Comparison of ENCODE assay signal across 1 cellular context in genomic region chr11:34647131-34647530, GRCh38.
TF ChIP-seq lines count a peak whose summit lies in the region.

No MANE protein-coding gene starts in this region.

TF ChIP-seq in IMR-90, 13 proteins besides CTCF, POLR2A, EP300 and RAD21 (continued from another document):
- TF ChIP-seq MAZ (IDR thresholded peaks at IDR 0.05; ENCODE audit: borderline replicate concordance, low read depth, low read length) (no peak), NFE2L2 (IDR thresholded peaks at IDR 0.05; ENCODE audit: low read depth, low read length) (no peak), MAFK (IDR thresholded peaks at IDR 0.05; ENCODE audit: low read depth, low read length) (no peak), BHLHE40 (IDR thresholded peaks at IDR 0.05; ENCODE audit: low read depth, low read length) (no peak), CEBPB (IDR thresholded peaks at IDR 0.05; ENCODE audit: low read depth, low read length) (no peak), CHD1 (IDR thresholded peaks at IDR 0.05; ENCODE audit: low read depth, low read length) (no peak), MXI1 (IDR thresholded peaks at IDR 0.05; ENCODE audit: borderline replicate concordance, low read depth, low read length) (no peak), SMC3 (IDR thresholded peaks at IDR 0.05; ENCODE audit: low read depth, low read length) (no peak), RFX5 (IDR thresholded peaks at IDR 0.05; ENCODE audit: low read depth, low read length) (no peak)
- TF ChIP-seq, protein P1, sequence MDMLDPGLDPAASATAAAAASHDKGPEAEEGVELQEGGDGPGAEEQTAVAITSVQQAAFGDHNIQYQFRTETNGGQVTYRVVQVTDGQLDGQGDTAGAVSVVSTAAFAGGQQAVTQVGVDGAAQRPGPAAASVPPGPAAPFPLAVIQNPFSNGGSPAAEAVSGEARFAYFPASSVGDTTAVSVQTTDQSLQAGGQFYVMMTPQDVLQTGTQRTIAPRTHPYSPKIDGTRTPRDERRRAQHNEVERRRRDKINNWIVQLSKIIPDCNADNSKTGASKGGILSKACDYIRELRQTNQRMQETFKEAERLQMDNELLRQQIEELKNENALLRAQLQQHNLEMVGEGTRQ (IDR thresholded peaks at IDR 0.05; ENCODE audit: low read depth, low read length) = no peak
TF ChIP-seq in IMR-90: peak in this region for 0.
